Comparison of ENCODE assay signal across 1 cellular context in genomic region chr22:39316440-39317083, GRCh38.
TF ChIP-seq lines count a peak whose summit lies in the region.

No MANE protein-coding gene starts in this region.

TF ChIP-seq in HepG2, 621 proteins besides CTCF, POLR2A, EP300 and RAD21 (continued from another document and continues in another):
- TF ChIP-seq ZNF407 (CRISPR knock-in tag; IDR thresholded peaks at IDR 0.05; ENCODE audit: not compliant biosample characterization) (no peak), ZNF329 (CRISPR knock-in tag; IDR thresholded peaks at IDR 0.05; ENCODE audit: low read depth) (no peak), SIX1 (CRISPR knock-in tag; IDR thresholded peaks at IDR 0.05; ENCODE audit: borderline replicate concordance) (no peak), NFAT5 (CRISPR knock-in tag; IDR thresholded peaks at IDR 0.05) (no peak), JDP2 (CRISPR knock-in tag; IDR thresholded peaks at IDR 0.05; ENCODE audit: borderline replicate concordance) (no peak), POLR2AphosphoS5 (IDR thresholded peaks at IDR 0.05; ENCODE audit: low read depth, low read length) (0 out of 2 replicates have a peak, but pooled peaks have one; percentile 21), ARID4A (CRISPR knock-in tag; IDR thresholded peaks at IDR 0.05; ENCODE audit: borderline replicate concordance) (peak; percentile 40; the same call in 1 of the 2 replicates), ZNF703 (CRISPR knock-in tag; IDR thresholded peaks at IDR 0.05; ENCODE audit: borderline replicate concordance) (no peak), GMEB1 (CRISPR knock-in tag; IDR thresholded peaks at IDR 0.05; ENCODE audit: borderline replicate concordance) (peak; percentile 32; the same call in 1 of the 2 replicates), ZNF143 (CRISPR knock-in tag; IDR thresholded peaks at IDR 0.05) (peak; percentile 58; the same call in 1 of the 2 replicates), CEBPB (IDR thresholded peaks at IDR 0.05; ENCODE audit: borderline replicate concordance, low read depth, low read length) (no peak), SMC3 (IDR thresholded peaks at IDR 0.05; ENCODE audit: low read length) (peak; percentile 59; the same call in 1 of the 2 replicates), SAP130 (CRISPR knock-in tag; IDR thresholded peaks at IDR 0.05; ENCODE audit: low read depth) (peak; percentile 74), KMT2B (CRISPR knock-in tag; IDR thresholded peaks at IDR 0.05) (no peak), ATF4 (CRISPR knock-in tag; IDR thresholded peaks at IDR 0.05) (no peak), ZBTB44 (CRISPR knock-in tag; IDR thresholded peaks at IDR 0.05) (no peak), JUNB (CRISPR knock-in tag; IDR thresholded peaks at IDR 0.05; ENCODE audit: borderline replicate concordance) (no peak), MXI1 (IDR thresholded peaks at IDR 0.05; ENCODE audit: borderline replicate concordance, low read depth, low read length) (peak; percentile 50; the same call in 1 of the 3 replicates), HMGA1 (CRISPR knock-in tag; conservative IDR thresholded peaks at IDR 0.05) (no peak), ZSCAN12 (CRISPR knock-in tag; IDR thresholded peaks at IDR 0.05) (no peak), SAFB2 (CRISPR knock-in tag; IDR thresholded peaks at IDR 0.05; ENCODE audit: borderline replicate concordance, low read depth) (no peak), REL (CRISPR knock-in tag; conservative IDR thresholded peaks at IDR 0.05) (no peak), TERF1 (CRISPR knock-in tag; IDR thresholded peaks at IDR 0.05) (no peak), ZNF614 (CRISPR knock-in tag; IDR thresholded peaks at IDR 0.05; ENCODE audit: borderline replicate concordance) (no peak), HMG20A (CRISPR knock-in tag; IDR thresholded peaks at IDR 0.05; ENCODE audit: borderline replicate concordance) (no peak)
